ENCODE assay signal across 23 cellular contexts in genomic region chr2:97711394-97711711, GRCh38. TPM values are rescaled to one million over a fixed set of nuclear protein-coding genes. Genes with fewer than 3 reads are reported as not detected.
DNase-seq lines count a peak whose midpoint lies in the region; ATAC-seq and TF ChIP-seq lines count a peak whose summit lies in the region.
"Had no signal": no experiment of that assay in that cellular context is flagged by ENCODE, and none has a peak within 500 bp of the region (broad histone marks: within the 10 kb centered on the region; RNA-seq: fewer than 3 reads in every experiment).

No MANE protein-coding gene starts in this region.

- H3K4me1 ChIP-seq in CD8-positive, alpha-beta memory T cell (ENCODE audit: insufficient read depth, low read length): peaks cover 49% of the 10 kb centered on the region
- H3K4me1 ChIP-seq in neural progenitor cell: no peaks in the 10 kb centered on the region
- H3K4me1 ChIP-seq: breast epithelium, uterus had no signal

- no peaks in the 10 kb centered on the region for H3K79me2 ChIP-seq in neural progenitor cell (ENCODE audit: low read depth)

- peaks cover 27% of the 10 kb centered on the region for H3K36me3 Mint-ChIP-seq in activated CD4-positive, alpha-beta T cell treated with anti-CD3 and anti-CD28 coated beads for 36 hours (ENCODE audit: low read depth)
- H3K36me3 Mint-ChIP-seq in CD8-positive, alpha-beta memory T cell: peaks cover 6 to 29% (median 12%) of the 10 kb centered on the region in 3 donors
- H3K36me3 Mint-ChIP-seq in activated naive CD8-positive, alpha-beta T cell treated with anti-CD3 and anti-CD28 coated beads for 36 hours: peaks cover 36% of the 10 kb centered on the region
- H3K36me3 Mint-ChIP-seq in natural killer cell (peaks cover 4% of the 10 kb centered on the region), neural progenitor cell (peaks cover 1% of the 10 kb centered on the region)

- no peak for ATAC-seq in activated CD4-positive, alpha-beta T cell treated with anti-CD3 and anti-CD28 coated beads for 36 hours
- ATAC-seq in natural killer cell (no peak), HG03095 (IDR thresholded peaks at IDR 0.05; ENCODE audit: unreplicated experiment) (no peak)
- ATAC-seq: heart right ventricle, left lobe of liver had no signal

- POLR2A ChIA-PET in activated CD4-positive, alpha-beta T cell treated with anti-CD3 and anti-CD28 coated beads for 36 hours (lab: Charles Lee): no interaction called here
- POLR2A ChIA-PET in CD8-positive, alpha-beta memory T cell (lab: Charles Lee): no interaction called here

- no peaks in the 10 kb centered on the region for H3K27me3 Mint-ChIP-seq in activated CD4-positive, alpha-beta T cell treated with anti-CD3 and anti-CD28 coated beads for 36 hours
- H3K27me3 Mint-ChIP-seq in CD8-positive, alpha-beta memory T cell: peaks cover 5 to 7% of the 10 kb centered on the region in 2 donors
- no peaks in the 10 kb centered on the region for H3K27me3 Mint-ChIP-seq in activated naive CD8-positive, alpha-beta T cell treated with anti-CD3 and anti-CD28 coated beads for 36 hours
- H3K27me3 Mint-ChIP-seq in natural killer cell (ENCODE audit: low read depth in 2 of 2) (no peaks in the 10 kb centered on the region), neural progenitor cell (ENCODE audit: insufficient read depth, low read depth) (peaks cover 10% of the 10 kb centered on the region)

- no peak overlapping the region for H3K9ac ChIP-seq in neural progenitor cell

- no peak overlapping the region for H3K4me2 ChIP-seq in neural progenitor cell

- no peak overlapping the region for H2AFZ ChIP-seq in neural progenitor cell (replicated peaks)

- DNase-seq in activated CD4-positive, alpha-beta T cell treated with anti-CD3 and anti-CD28 coated beads for 36 hours: no peak
- no peak for DNase-seq in activated CD4-positive, alpha-beta T cell treated with anti-CD3 and anti-CD28 coated beads, Interleukin-2, amount 50 U/mL, for 48 hours
- no peak for DNase-seq in CD8-positive, alpha-beta memory T cell
- no peak for DNase-seq in activated naive CD8-positive, alpha-beta T cell treated with anti-CD3 and anti-CD28 coated beads for 36 hours
- DNase-seq in natural killer cell (no peak), neural progenitor cell (ENCODE audit: low spot score) (no peak), NCI-H345 treated with DMSO at 0.1 percent for 48 hours (lab: John Stamatoyannopoulos, UW; ENCODE audit: unreplicated experiment) (no peak)
- DNase-seq: HCEC 1CT, heart right ventricle, NCI-H1417, NCI-H524 treated with DMSO at 0.1 percent for 48 hours, substantia nigra, uterus had no signal

- no peaks in the 10 kb centered on the region for H4K20me1 ChIP-seq in neural progenitor cell (ENCODE audit: low read depth)

- H3K27me3 ChIP-seq in CD8-positive, alpha-beta memory T cell (ENCODE audit: insufficient read depth, low read length, poor library complexity, severe bottlenecking): no peaks in the 10 kb centered on the region
- H3K27me3 ChIP-seq in neural progenitor cell: no peaks in the 10 kb centered on the region
- H3K27me3 ChIP-seq: breast epithelium, heart right ventricle, neutrophil, uterus had no signal

- H3K4me1 Mint-ChIP-seq in activated CD4-positive, alpha-beta T cell treated with anti-CD3 and anti-CD28 coated beads for 36 hours: peaks cover 50% of the 10 kb centered on the region
- H3K4me1 Mint-ChIP-seq in CD8-positive, alpha-beta memory T cell: peaks cover 53 to 65% (median 55%) of the 10 kb centered on the region in 3 donors
- peaks cover 53% of the 10 kb centered on the region for H3K4me1 Mint-ChIP-seq in activated naive CD8-positive, alpha-beta T cell treated with anti-CD3 and anti-CD28 coated beads for 36 hours
- H3K4me1 Mint-ChIP-seq in natural killer cell (peaks cover 55 to 66% of the 10 kb centered on the region in 2 donors), neural progenitor cell (peaks cover 12% of the 10 kb centered on the region)

- no peak overlapping the region for H3K27ac ChIP-seq in CD8-positive, alpha-beta memory T cell (ENCODE audit: low read depth, low read length)
- no peak overlapping the region for H3K27ac ChIP-seq in neural progenitor cell
- H3K27ac ChIP-seq: breast epithelium, heart right ventricle, neutrophil, SK-N-MC, uterus had no signal

- H3K4me3 ChIP-seq in CD8-positive, alpha-beta memory T cell (ENCODE audit: low read length): no peak overlapping the region
- H3K4me3 ChIP-seq in neural progenitor cell: no peak overlapping the region
- H3K4me3 ChIP-seq: breast epithelium, heart right ventricle, SK-N-MC, uterus had no signal

- H3K9me3 ChIP-seq in CD8-positive, alpha-beta memory T cell (ENCODE audit: low read length): no peaks in the 10 kb centered on the region
- no peaks in the 10 kb centered on the region for H3K9me3 ChIP-seq in neural progenitor cell (ENCODE audit: low read depth)
- H3K9me3 ChIP-seq: breast epithelium, heart right ventricle, neutrophil, uterus had no signal

- H3K9me3 Mint-ChIP-seq in activated CD4-positive, alpha-beta T cell treated with anti-CD3 and anti-CD28 coated beads for 36 hours (ENCODE audit: low read depth): no peaks in the 10 kb centered on the region
- H3K9me3 Mint-ChIP-seq in CD8-positive, alpha-beta memory T cell: no peaks in the 10 kb centered on the region
- no peaks in the 10 kb centered on the region for H3K9me3 Mint-ChIP-seq in activated naive CD8-positive, alpha-beta T cell treated with anti-CD3 and anti-CD28 coated beads for 36 hours
- H3K9me3 Mint-ChIP-seq in natural killer cell (no peaks in the 10 kb centered on the region), neural progenitor cell (no peaks in the 10 kb centered on the region)

- intact Hi-C loops in activated CD4-positive, alpha-beta T cell treated with anti-CD3 and anti-CD28 coated beads for 36 hours (cut with DNase I, micrococcal nuclease): loop anchor here (2.0 to 10.0 kb wide), 5 partner anchors 49 to 1623 kb away; partner anchors contain the start of genes ACTR1B (in 1 of the 2), EIF5B (in 1 of the 2), TMEM131 (in 1 of the 2) and TXNDC9 (in 1 of the 2)
- intact Hi-C loops in natural killer cell (cut with micrococcal nuclease): loop anchor here (5.0 to 10.0 kb wide), 2 partner anchors 49 to 753 kb away; partner anchors contain the start of gene ACTR1B

- H3F3A ChIP-seq in neural progenitor cell (ENCODE audit: low read depth): no peaks in the 10 kb centered on the region

- H3K36me3 ChIP-seq in CD8-positive, alpha-beta memory T cell (ENCODE audit: insufficient read depth, low read length): no peaks in the 10 kb centered on the region
- H3K36me3 ChIP-seq in neural progenitor cell: no peaks in the 10 kb centered on the region
- H3K36me3 ChIP-seq: breast epithelium, heart right ventricle, neutrophil, uterus had no signal

- TF ChIP-seq CTCF in natural killer cell (IDR thresholded peaks at IDR 0.05) (no peak), neural progenitor cell (IDR thresholded peaks at IDR 0.05) (no peak)

- CTCF ChIA-PET in activated CD4-positive, alpha-beta T cell treated with anti-CD3 and anti-CD28 coated beads for 36 hours (lab: Charles Lee): interaction anchor here (0.6 to 9.7 kb wide), 7 partner anchors 12 to 292 kb away, joined by 3 to 162 read pairs (median 17); partner anchors contain the start of gene ANKRD36B
- CTCF ChIA-PET in CD8-positive, alpha-beta memory T cell (lab: Charles Lee): interaction anchor here (1.7 to 16.2 kb wide), 4 partner anchors 15 to 121 kb away, joined by 5 to 301 read pairs (median 13); no protein-coding TSS in a partner anchor

- no peak overlapping the region for H3K4me3 Mint-ChIP-seq in activated CD4-positive, alpha-beta T cell treated with anti-CD3 and anti-CD28 coated beads for 36 hours
- H3K4me3 Mint-ChIP-seq in CD8-positive, alpha-beta memory T cell: peak overlapping the region in 5 of 7 donors; percentile 64 to 96 (median 91)
- H3K4me3 Mint-ChIP-seq in activated naive CD8-positive, alpha-beta T cell treated with anti-CD3 and anti-CD28 coated beads for 36 hours: no peak overlapping the region
- H3K4me3 Mint-ChIP-seq in natural killer cell: peak overlapping the region; percentile 94
- H3K4me3 Mint-ChIP-seq in neural progenitor cell: no peak overlapping the region
- H3K4me3 Mint-ChIP-seq: B cell had no signal

- peak overlapping the region; percentile 78 for H3K27ac Mint-ChIP-seq in activated CD4-positive, alpha-beta T cell treated with anti-CD3 and anti-CD28 coated beads for 36 hours
- H3K27ac Mint-ChIP-seq in CD8-positive, alpha-beta memory T cell: peak overlapping the region; percentile 23 to 100 (median 96)
- H3K27ac Mint-ChIP-seq in activated naive CD8-positive, alpha-beta T cell treated with anti-CD3 and anti-CD28 coated beads for 36 hours: peak overlapping the region; percentile 74
- peak overlapping the region; percentile 97 for H3K27ac Mint-ChIP-seq in natural killer cell
- no peak overlapping the region for H3K27ac Mint-ChIP-seq in neural progenitor cell
- H3K27ac Mint-ChIP-seq: B cell had no signal

RNA-seq across cellular contexts. Expression of gene ZAP70, which starts 2.0 kb away (rescaled TPM):
- 100 to 1,000 TPM; 153 to 156 TPM for total RNA-seq in activated CD4-positive, alpha-beta T cell treated with anti-CD3 and anti-CD28 coated beads for 36 hours
- total RNA-seq in CD8-positive, alpha-beta memory T cell: 100 to 1,000 TPM; 180 to 197 TPM
- 184 TPM for polyA plus RNA-seq in CD8-positive, alpha-beta memory T cell
- total RNA-seq in activated naive CD8-positive, alpha-beta T cell treated with anti-CD3 and anti-CD28 coated beads for 36 hours: 100 to 1,000 TPM; 198 to 204 TPM
- 1,000 to 10,000 TPM in 1 of 3 donors, 100 to 1,000 TPM in 2; 883 to 1,008 (median 954) TPM for total RNA-seq in natural killer cell
- 0.37 TPM in 1 of 2 replicates, not detected in the other for total RNA-seq in neural progenitor cell (ENCODE audit: low replicate concordance)
- total RNA-seq: A172, endothelial cell of umbilical vein, G401, M059J had no signal

RNA-seq across cellular contexts. Expression of gene C2orf92, which starts 41.8 kb away (rescaled TPM):
- total RNA-seq in activated CD4-positive, alpha-beta T cell treated with anti-CD3 and anti-CD28 coated beads for 36 hours: 1 to 10 TPM; 7.4 to 8.9 TPM
- 1 to 10 TPM; 4.6 to 6.5 TPM for total RNA-seq in CD8-positive, alpha-beta memory T cell
- polyA plus RNA-seq in CD8-positive, alpha-beta memory T cell: not detected
- total RNA-seq in activated naive CD8-positive, alpha-beta T cell treated with anti-CD3 and anti-CD28 coated beads for 36 hours: 1 to 10 TPM; 6.1 to 7.3 TPM
- total RNA-seq in natural killer cell (10 to 100 TPM; 13.4 to 20.9 (median 16.1) TPM), neural progenitor cell (ENCODE audit: low replicate concordance) (3.3 and 6.2 TPM in 2 replicates)

RNA-seq across cellular contexts. Expression of gene ACTR1B, which starts 47.5 kb away (rescaled TPM):
- total RNA-seq in activated CD4-positive, alpha-beta T cell treated with anti-CD3 and anti-CD28 coated beads for 36 hours: 100 to 1,000 TPM in 1 of 2 experiments, 10 to 100 TPM in 1; 92.0 to 124 TPM
- 10 to 100 TPM; 76.6 to 80.6 TPM for total RNA-seq in CD8-positive, alpha-beta memory T cell
- polyA plus RNA-seq in CD8-positive, alpha-beta memory T cell: 16.5 TPM
- total RNA-seq in activated naive CD8-positive, alpha-beta T cell treated with anti-CD3 and anti-CD28 coated beads for 36 hours: 10 to 100 TPM; 85.4 to 89.6 TPM
- total RNA-seq in natural killer cell (10 to 100 TPM; 71.6 to 81.1 (median 73.1) TPM), neural progenitor cell (ENCODE audit: low replicate concordance) (42.9 and 73.2 TPM in 2 replicates)

Comparison
In these comparisons a context has a peak if more than half of its experiments do, and no peak if none do; other contexts are left out.
1. H3K4me3 Mint-ChIP-seq: peak in CD8-positive, alpha-beta memory T cell (5 of 7) and natural killer cell (single experiment); none in activated CD4-positive, alpha-beta T cell treated with anti-CD3 and anti-CD28 coated beads for 36 hours (single experiment), activated naive CD8-positive, alpha-beta T cell treated with anti-CD3 and anti-CD28 coated beads for 36 hours (single experiment) and neural progenitor cell (single experiment).
2. RNA of gene ZAP70, which starts 2.0 kb away (total RNA-seq): 883 to 1,008 TPM in natural killer cell, 198 to 204 TPM in activated naive CD8-positive, alpha-beta T cell treated with anti-CD3 and anti-CD28 coated beads for 36 hours, 180 to 197 TPM in CD8-positive, alpha-beta memory T cell and 153 to 156 TPM in activated CD4-positive, alpha-beta T cell treated with anti-CD3 and anti-CD28 coated beads for 36 hours; 0.37 TPM in neural progenitor cell; every median in the first group is over 100 times any median in the second.